1 cellular context compared by ENCODE assay signal in genomic region chr10:97814996-97815395, GRCh38.
TF ChIP-seq lines count a peak whose summit lies in the region.

No MANE protein-coding gene starts in this region.

TF ChIP-seq in HepG2, 621 proteins besides CTCF, POLR2A, EP300 and RAD21:
- TF ChIP-seq ZNF891 (CRISPR knock-in tag; IDR thresholded peaks at IDR 0.05) (no peak), MNT (IDR thresholded peaks at IDR 0.05) (peak; percentile 45), ZBTB10 (CRISPR knock-in tag; IDR thresholded peaks at IDR 0.05; ENCODE audit: borderline replicate concordance) (no peak), ETV6 (CRISPR knock-in tag; conservative IDR thresholded peaks at IDR 0.05) (no peak), ZNF513 (CRISPR knock-in tag; conservative IDR thresholded peaks at IDR 0.05) (no peak), ZNF20 (CRISPR knock-in tag; IDR thresholded peaks at IDR 0.05) (no peak), ZNF124 (CRISPR knock-in tag; IDR thresholded peaks at IDR 0.05) (no peak), SALL2 (CRISPR knock-in tag; IDR thresholded peaks at IDR 0.05) (no peak), SMAD9 (CRISPR knock-in tag; IDR thresholded peaks at IDR 0.05) (no peak)
